Comparison of ENCODE assay signal across 1 cellular context in the genomic region with DNA sequence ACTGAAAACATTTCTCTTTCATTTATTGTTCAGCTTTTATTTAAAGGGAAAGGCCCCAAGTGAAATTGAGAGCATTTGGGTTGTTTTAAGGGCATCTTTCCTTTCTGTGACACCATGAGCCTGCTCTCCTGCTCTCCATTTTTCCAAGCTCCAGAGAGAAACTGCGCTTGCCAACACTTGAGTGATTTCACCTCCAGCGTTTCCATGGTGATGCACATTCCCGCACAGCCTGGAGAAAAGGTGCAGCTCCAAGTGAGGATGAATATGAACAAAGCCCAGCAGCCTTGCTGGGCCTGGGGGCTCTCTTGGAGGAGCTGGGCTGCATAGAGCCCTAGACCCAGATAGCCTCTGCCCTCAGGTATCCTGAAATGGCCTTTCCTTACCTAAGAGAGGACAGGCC.
TF ChIP-seq lines count a peak whose summit lies in the region.

No MANE protein-coding gene starts in this region.

TF ChIP-seq in GM23338, 12 proteins besides CTCF, POLR2A, EP300 and RAD21 (continued from another document):
- TF ChIP-seq, protein P1, sequence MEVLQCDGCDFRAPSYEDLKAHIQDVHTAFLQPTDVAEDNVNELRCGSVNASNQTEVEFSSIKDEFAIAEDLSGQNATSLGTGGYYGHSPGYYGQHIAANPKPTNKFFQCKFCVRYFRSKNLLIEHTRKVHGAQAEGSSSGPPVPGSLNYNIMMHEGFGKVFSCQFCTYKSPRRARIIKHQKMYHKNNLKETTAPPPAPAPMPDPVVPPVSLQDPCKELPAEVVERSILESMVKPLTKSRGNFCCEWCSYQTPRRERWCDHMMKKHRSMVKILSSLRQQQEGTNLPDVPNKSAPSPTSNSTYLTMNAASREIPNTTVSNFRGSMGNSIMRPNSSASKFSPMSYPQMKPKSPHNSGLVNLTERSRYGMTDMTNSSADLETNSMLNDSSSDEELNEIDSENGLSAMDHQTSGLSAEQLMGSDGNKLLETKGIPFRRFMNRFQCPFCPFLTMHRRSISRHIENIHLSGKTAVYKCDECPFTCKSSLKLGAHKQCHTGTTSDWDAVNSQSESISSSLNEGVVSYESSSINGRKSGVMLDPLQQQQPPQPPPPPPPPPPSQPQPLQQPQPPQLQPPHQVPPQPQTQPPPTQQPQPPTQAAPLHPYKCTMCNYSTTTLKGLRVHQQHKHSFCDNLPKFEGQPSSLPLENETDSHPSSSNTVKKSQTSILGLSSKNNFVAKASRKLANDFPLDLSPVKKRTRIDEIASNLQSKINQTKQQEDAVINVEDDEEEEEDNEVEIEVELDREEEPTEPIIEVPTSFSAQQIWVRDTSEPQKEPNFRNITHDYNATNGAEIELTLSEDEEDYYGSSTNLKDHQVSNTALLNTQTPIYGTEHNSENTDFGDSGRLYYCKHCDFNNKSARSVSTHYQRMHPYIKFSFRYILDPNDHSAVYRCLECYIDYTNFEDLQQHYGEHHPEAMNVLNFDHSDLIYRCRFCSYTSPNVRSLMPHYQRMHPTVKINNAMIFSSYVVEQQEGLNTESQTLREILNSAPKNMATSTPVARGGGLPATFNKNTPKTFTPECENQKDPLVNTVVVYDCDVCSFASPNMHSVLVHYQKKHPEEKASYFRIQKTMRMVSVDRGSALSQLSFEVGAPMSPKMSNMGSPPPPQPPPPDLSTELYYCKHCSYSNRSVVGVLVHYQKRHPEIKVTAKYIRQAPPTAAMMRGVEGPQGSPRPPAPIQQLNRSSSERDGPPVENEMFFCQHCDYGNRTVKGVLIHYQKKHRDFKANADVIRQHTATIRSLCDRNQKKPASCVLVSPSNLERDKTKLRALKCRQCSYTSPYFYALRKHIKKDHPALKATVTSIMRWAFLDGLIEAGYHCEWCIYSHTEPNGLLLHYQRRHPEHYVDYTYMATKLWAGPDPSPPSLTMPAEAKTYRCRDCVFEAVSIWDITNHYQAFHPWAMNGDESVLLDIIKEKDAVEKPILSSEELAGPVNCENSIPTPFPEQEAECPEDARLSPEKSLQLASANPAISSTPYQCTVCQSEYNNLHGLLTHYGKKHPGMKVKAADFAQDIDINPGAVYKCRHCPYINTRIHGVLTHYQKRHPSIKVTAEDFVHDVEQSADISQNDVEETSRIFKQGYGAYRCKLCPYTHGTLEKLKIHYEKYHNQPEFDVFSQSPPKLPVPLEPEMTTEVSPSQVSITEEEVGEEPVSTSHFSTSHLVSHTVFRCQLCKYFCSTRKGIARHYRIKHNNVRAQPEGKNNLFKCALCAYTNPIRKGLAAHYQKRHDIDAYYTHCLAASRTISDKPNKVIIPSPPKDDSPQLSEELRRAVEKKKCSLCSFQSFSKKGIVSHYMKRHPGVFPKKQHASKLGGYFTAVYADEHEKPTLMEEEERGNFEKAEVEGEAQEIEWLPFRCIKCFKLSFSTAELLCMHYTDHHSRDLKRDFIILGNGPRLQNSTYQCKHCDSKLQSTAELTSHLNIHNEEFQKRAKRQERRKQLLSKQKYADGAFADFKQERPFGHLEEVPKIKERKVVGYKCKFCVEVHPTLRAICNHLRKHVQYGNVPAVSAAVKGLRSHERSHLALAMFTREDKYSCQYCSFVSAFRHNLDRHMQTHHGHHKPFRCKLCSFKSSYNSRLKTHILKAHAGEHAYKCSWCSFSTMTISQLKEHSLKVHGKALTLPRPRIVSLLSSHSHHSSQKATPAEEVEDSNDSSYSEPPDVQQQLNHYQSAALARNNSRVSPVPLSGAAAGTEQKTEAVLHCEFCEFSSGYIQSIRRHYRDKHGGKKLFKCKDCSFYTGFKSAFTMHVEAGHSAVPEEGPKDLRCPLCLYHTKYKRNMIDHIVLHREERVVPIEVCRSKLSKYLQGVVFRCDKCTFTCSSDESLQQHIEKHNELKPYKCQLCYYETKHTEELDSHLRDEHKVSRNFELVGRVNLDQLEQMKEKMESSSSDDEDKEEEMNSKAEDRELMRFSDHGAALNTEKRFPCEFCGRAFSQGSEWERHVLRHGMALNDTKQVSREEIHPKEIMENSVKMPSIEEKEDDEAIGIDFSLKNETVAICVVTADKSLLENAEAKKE (CRISPR knock-in tag; IDR thresholded peaks at IDR 0.05) = no peak
- TF ChIP-seq STAT1 (IDR thresholded peaks at IDR 0.05; ENCODE audit: unreplicated experiment) (no peak), CREB1 (CRISPR knock-in tag; IDR thresholded peaks at IDR 0.05; ENCODE audit: low read depth) (no peak), EZH2phosphoT487 (IDR thresholded peaks at IDR 0.05; ENCODE audit: unreplicated experiment) (no peak), ZNF331 (CRISPR knock-in tag; IDR thresholded peaks at IDR 0.05; ENCODE audit: low read depth) (no peak), JUNB (IDR thresholded peaks at IDR 0.05; ENCODE audit: unreplicated experiment) (no peak)
- TF ChIP-seq, protein P2, sequence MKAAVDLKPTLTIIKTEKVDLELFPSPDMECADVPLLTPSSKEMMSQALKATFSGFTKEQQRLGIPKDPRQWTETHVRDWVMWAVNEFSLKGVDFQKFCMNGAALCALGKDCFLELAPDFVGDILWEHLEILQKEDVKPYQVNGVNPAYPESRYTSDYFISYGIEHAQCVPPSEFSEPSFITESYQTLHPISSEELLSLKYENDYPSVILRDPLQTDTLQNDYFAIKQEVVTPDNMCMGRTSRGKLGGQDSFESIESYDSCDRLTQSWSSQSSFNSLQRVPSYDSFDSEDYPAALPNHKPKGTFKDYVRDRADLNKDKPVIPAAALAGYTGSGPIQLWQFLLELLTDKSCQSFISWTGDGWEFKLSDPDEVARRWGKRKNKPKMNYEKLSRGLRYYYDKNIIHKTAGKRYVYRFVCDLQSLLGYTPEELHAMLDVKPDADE (IDR thresholded peaks at IDR 0.05) = no peak
